In genomic region chr3:70360985-70361384, GRCh38 we compare ENCODE assay signal across 10 cellular contexts. TPM values are rescaled to one million over a fixed set of nuclear protein-coding genes. Genes with fewer than 3 reads are reported as not detected.
A peak's percentile ranks its signal among the peaks of the same experiment; 100 is the strongest.
DNase-seq lines count a peak whose midpoint lies in the region; ATAC-seq and TF ChIP-seq lines count a peak whose summit lies in the region.
"Had no signal": no experiment of that assay in that cellular context is flagged by ENCODE, and none has a peak within 500 bp of the region (broad histone marks: within the 10 kb centered on the region; RNA-seq: fewer than 3 reads in every experiment).

No MANE protein-coding gene starts in this region.

- H3K27ac Mint-ChIP-seq in HFFc6 = no peak overlapping the region

- no peak for TF ChIP-seq CTCF in GM10248 (IDR thresholded peaks at IDR 0.05; ENCODE audit: control extremely low read depth, extremely low read depth, low read depth, missing control alignments)
- no peak for TF ChIP-seq CTCF in HFFc6 (IDR thresholded peaks at IDR 0.05)

- ATAC-seq in GM19463 (IDR thresholded peaks at IDR 0.05; ENCODE audit: unreplicated experiment) (peak; percentile 93), HG03139 (IDR thresholded peaks at IDR 0.05; ENCODE audit: unreplicated experiment) (peak; percentile 58)

- POLR2A ChIA-PET in GM10248 (lab: Yijun Ruan, JAX) = no interaction called here

- H3K4me3 Mint-ChIP-seq in HFFc6 = no peak overlapping the region

- DNase-seq in GM10248 (ENCODE audit: extremely low spot score) (peak; percentile 12), brain pericyte (ENCODE audit: low read depth, low spot score) (peak; percentile 2), middle frontal gyrus (ENCODE audit: extremely low spot score, low spot score) (no peak), HFFc6 (no peak), RPMI8226 (no peak), NCI-H82 treated with DMSO at 0.1 percent for 48 hours (lab: John Stamatoyannopoulos, UW; ENCODE audit: unreplicated experiment) (no peak)
- DNase-seq: activated naive CD4-positive, alpha-beta T cell; SK-N-SH had no signal

- no peaks in the 10 kb centered on the region for H3K36me3 Mint-ChIP-seq in HFFc6 (ENCODE audit: low read depth)

- H3K4me1 Mint-ChIP-seq in HFFc6 (ENCODE audit: low read depth) = no peaks in the 10 kb centered on the region

- no peaks in the 10 kb centered on the region; the same call in none of the 2 replicates for H3K27me3 Mint-ChIP-seq in HFFc6 (ENCODE audit: insufficient read depth)

- peaks cover 5% of the 10 kb centered on the region for H3K9me3 Mint-ChIP-seq in HFFc6

- CTCF ChIA-PET in GM10248 (lab: Yijun Ruan, JAX) = interaction anchor here (3.8 kb wide), 1 partner anchor 241 kb away, joined by 31 read pairs; no protein-coding TSS in a partner anchor

RNA-seq across cellular contexts. Expression of gene MDFIC2, which starts 48.5 kb away (rescaled TPM):
- total RNA-seq in HFFc6 (2021; fragmentation: NEBNext Ultra II Directional; extraction: Animal tissue kit (Norgen Biotek cat#: 25700)) = not detected

Comparison
In these comparisons a context has a peak if more than half of its experiments do, and no peak if none do; other contexts are left out.
1. DNase-seq: peak in GM10248 (single experiment) and brain pericyte (single experiment); none in middle frontal gyrus (single experiment), HFFc6 (single experiment), RPMI8226 (single experiment) and NCI-H82 treated with DMSO at 0.1 percent for 48 hours (single experiment).